14 cellular contexts compared by ENCODE assay signal in the genomic region with DNA sequence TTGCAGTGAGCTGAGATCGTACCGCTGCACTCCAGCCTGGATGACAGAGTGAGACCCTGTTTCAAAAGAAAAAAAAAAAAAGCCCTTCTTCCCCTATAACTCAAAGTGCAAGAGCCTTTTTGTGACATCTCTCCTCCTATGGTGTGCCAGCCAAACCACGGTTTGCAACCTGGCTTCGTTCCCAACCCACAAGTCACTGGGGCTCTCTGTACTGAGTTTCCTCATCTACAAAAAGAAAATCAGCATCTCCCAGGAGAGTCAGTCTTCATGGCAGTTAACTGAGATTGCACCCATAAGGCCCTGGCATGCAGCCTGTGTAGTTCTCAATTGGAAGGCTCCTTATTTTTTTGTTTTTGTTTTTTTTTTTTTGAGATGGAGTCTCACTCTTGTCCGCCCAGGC. TPM values are rescaled to one million over a fixed set of nuclear protein-coding genes. Genes with fewer than 3 reads are reported as not detected.
DNase-seq lines count a peak whose midpoint lies in the region; ATAC-seq, FAIRE-seq and TF ChIP-seq lines count a peak whose summit lies in the region.
"Had no signal": no experiment of that assay in that cellular context is flagged by ENCODE, and none has a peak within 500 bp of the region (broad histone marks: within the 10 kb centered on the region; RNA-seq: fewer than 3 reads in every experiment).

No MANE protein-coding gene starts in this region.

- DNase-seq in A673 (ENCODE audit: low spot score) (peak; percentile 60), EH (ENCODE audit: low read depth) (peak; percentile 69), RCC 7860 (ENCODE audit: low spot score) (no peak), fibroblast of gingiva (ENCODE audit: low read depth) (peak; percentile 88), superior temporal gyrus (ENCODE audit: extremely low spot score) (no peak), NCI-H526 (lab: John Stamatoyannopoulos, UW) (no peak)
- no peak for DNase-seq in natural killer cell treated with Interleukin-12 subunit alpha and Interleukin-12 subunit beta and Interleukin-15 and Interleukin-18, amount 100 ng/mL, for 72 hours (ENCODE audit: low spot score)
- DNase-seq: activated CD8-positive, alpha-beta memory T cell treated with anti-CD3 and anti-CD28 coated beads, Interleukin-2, amount 50 U/mL, for 48 hours; DMS153; occipital lobe had no signal

- H3K4me1 Mint-ChIP-seq in natural killer cell treated with Interleukin-12 subunit alpha and Interleukin-12 subunit beta and Interleukin-15 and Interleukin-18, amount 100 ng/mL, for 72 hours (ENCODE audit: low read depth in 2 of 2): peaks cover 0 to 7% of the 10 kb centered on the region in 2 donors
- H3K4me1 Mint-ChIP-seq: IgD-negative memory B cell had no signal

- ATAC-seq in GM19328 (IDR thresholded peaks at IDR 0.05; ENCODE audit: unreplicated experiment): no peak
- ATAC-seq in natural killer cell treated with Interleukin-12 subunit alpha and Interleukin-12 subunit beta and Interleukin-15 and Interleukin-18, amount 100 ng/mL, for 72 hours: no peak
- ATAC-seq: Panc1 had no signal

- H3K27ac Mint-ChIP-seq in natural killer cell treated with Interleukin-12 subunit alpha and Interleukin-12 subunit beta and Interleukin-15 and Interleukin-18, amount 100 ng/mL, for 72 hours: peak overlapping the region in 1 of 2 donors; percentile 11
- H3K27ac Mint-ChIP-seq: IgD-negative memory B cell had no signal

- peaks cover 6% of the 10 kb centered on the region for H3K36me3 Mint-ChIP-seq in natural killer cell treated with Interleukin-12 subunit alpha and Interleukin-12 subunit beta and Interleukin-15 and Interleukin-18, amount 100 ng/mL, for 72 hours

- no peak overlapping the region for H3K4me3 ChIP-seq in A673 (ENCODE audit: low read depth, low read length, poor library complexity, severe bottlenecking)

- no TSS peak for BruUV-seq in A673 (replicated peaks; lab: Mats Ljungman, UMichigan)

- no peaks in the 10 kb centered on the region for H3K27me3 ChIP-seq in A673 (replicated peaks; ENCODE audit: insufficient read depth, low read depth, low read length, poor library complexity)

- H3K4me1 ChIP-seq in A673 (ENCODE audit: insufficient read depth, low read length, poor library complexity, severe bottlenecking): peaks cover 6% of the 10 kb centered on the region

- intact Hi-C loops in A673 (cut with micrococcal nuclease; ENCODE audit: unreplicated experiment): no loop called here

- POLR2A ChIA-PET in A673 (lab: Charles Lee; ENCODE audit: low non-redundant PET): no interaction called here

- no peak for TF ChIP-seq CTCF in A673 (conservative IDR thresholded peaks at IDR 0.05; ENCODE audit: low read depth, low read length)

- CTCF ChIA-PET in A673 (lab: Charles Lee): no interaction called here

- FAIRE-seq in RCC 7860 (lab: Jason Lieb, UNC): peak; percentile 33
- FAIRE-seq: colon had no signal

- H3K4me3 Mint-ChIP-seq in natural killer cell treated with Interleukin-12 subunit alpha and Interleukin-12 subunit beta and Interleukin-15 and Interleukin-18, amount 100 ng/mL, for 72 hours: no peak overlapping the region

- H3K9me3 Mint-ChIP-seq in natural killer cell treated with Interleukin-12 subunit alpha and Interleukin-12 subunit beta and Interleukin-15 and Interleukin-18, amount 100 ng/mL, for 72 hours: no peaks in the 10 kb centered on the region
- H3K9me3 Mint-ChIP-seq: IgD-negative memory B cell had no signal

- H3K27me3 Mint-ChIP-seq in natural killer cell treated with Interleukin-12 subunit alpha and Interleukin-12 subunit beta and Interleukin-15 and Interleukin-18, amount 100 ng/mL, for 72 hours: no peaks in the 10 kb centered on the region
- H3K27me3 Mint-ChIP-seq: IgD-negative memory B cell had no signal

- H3K9me3 ChIP-seq in A673 (ENCODE audit: low read depth, low read length, poor library complexity, severe bottlenecking): no peaks in the 10 kb centered on the region

- no peak overlapping the region for H3K27ac ChIP-seq in A673 (ENCODE audit: low read depth, low read length, poor library complexity, severe bottlenecking)

- peaks cover 43% of the 10 kb centered on the region for H3K36me3 ChIP-seq in A673 (ENCODE audit: insufficient read depth, low read length, poor library complexity, severe bottlenecking)

RNA-seq across cellular contexts. Expression of a gene that starts 14.8 kb away (rescaled TPM):
- total RNA-seq in A673 (2021): 80.6 and 83.1 TPM in 2 replicates
- 10 to 100 TPM; 55.4 to 95.2 TPM for total RNA-seq in natural killer cell treated with Interleukin-12 subunit alpha and Interleukin-12 subunit beta and Interleukin-15 and Interleukin-18, amount 100 ng/mL, for 72 hours

RNA-seq across cellular contexts. Expression of a gene that starts 34.0 kb away (rescaled TPM):
- 52.1 and 52.3 TPM in 2 replicates for total RNA-seq in A673 (2021)
- total RNA-seq in natural killer cell treated with Interleukin-12 subunit alpha and Interleukin-12 subunit beta and Interleukin-15 and Interleukin-18, amount 100 ng/mL, for 72 hours: 10 to 100 TPM; 40.6 to 41.9 TPM

RNA-seq across cellular contexts. Expression of a gene that starts 49.9 kb away (rescaled TPM):
- total RNA-seq in A673 (2021): 10.1 and 14.7 TPM in 2 replicates
- 1 to 10 TPM; 7.4 TPM for total RNA-seq in natural killer cell treated with Interleukin-12 subunit alpha and Interleukin-12 subunit beta and Interleukin-15 and Interleukin-18, amount 100 ng/mL, for 72 hours

Comparison
In these comparisons a context has a peak if more than half of its experiments do, and no peak if none do; other contexts are left out.
1. DNase-seq: peak in A673 (single experiment), EH (single experiment) and fibroblast of gingiva (single experiment); none in RCC 7860 (single experiment), superior temporal gyrus (single experiment), NCI-H526 (0 of 2) and natural killer cell treated with Interleukin-12 subunit alpha and Interleukin-12 subunit beta and Interleukin-15 and Interleukin-18, amount 100 ng/mL, for 72 hours (single experiment).